Comparison of ENCODE assay signal across 29 cellular contexts in genomic region chr5:148427370-148428042, GRCh38. TPM values are rescaled to one million over a fixed set of nuclear protein-coding genes. Genes with fewer than 3 reads are reported as not detected.
DNase-seq lines count a peak whose midpoint lies in the region; ATAC-seq and TF ChIP-seq lines count a peak whose summit lies in the region.
"Had no signal": no experiment of that assay in that cellular context is flagged by ENCODE, and none has a peak within 500 bp of the region (broad histone marks: within the 10 kb centered on the region; RNA-seq: fewer than 3 reads in every experiment).

No MANE protein-coding gene starts in this region.

- H3K4ac ChIP-seq in trophoblast cell (ENCODE audit: low read depth, low read length) = no peak overlapping the region

- H3K36me3 ChIP-seq in heart right ventricle = peaks cover 0 to 93% (median 51%) of the 10 kb centered on the region in 9 donors
- peaks cover 8 to 30% of the 10 kb centered on the region in 2 experiments for H3K36me3 ChIP-seq in trophoblast cell (ENCODE audit: control insufficient read depth in 1 of 2, insufficient read depth in 2 of 2, low read length in 2 of 2)
- H3K36me3 ChIP-seq: ovary had no signal

- H3K27me3 ChIP-seq in heart right ventricle (no peaks in the 10 kb centered on the region), trophoblast cell (ENCODE audit: insufficient read depth, low read length) (no peaks in the 10 kb centered on the region)
- H3K27me3 ChIP-seq: ascending aorta, esophagus squamous epithelium, left lung, ovary had no signal

- H3K9ac ChIP-seq in trophoblast cell (ENCODE audit: low read length) = no peak overlapping the region
- H3K9ac ChIP-seq: SK-N-SH had no signal

- H3K23ac ChIP-seq in trophoblast cell (ENCODE audit: low read length) = no peak overlapping the region

- H3K4me3 ChIP-seq in heart right ventricle (no peak overlapping the region), trophoblast cell (ENCODE audit: low read depth, low read length) (no peak overlapping the region)
- H3K4me3 ChIP-seq: ascending aorta, esophagus squamous epithelium, K562, left lung, ovary, smooth muscle cell had no signal

- peak overlapping the region; percentile 53 for H3K27ac Mint-ChIP-seq in activated CD8-positive, alpha-beta T cell treated with anti-CD3 and anti-CD28 coated beads for 36 hours
- H3K27ac Mint-ChIP-seq in activated CD8-positive, alpha-beta T cell treated with anti-CD3 and anti-CD28 coated beads, Interleukin-2, amount 10 ng/mL, durations not matched to agents 7 days and 5 days = no peak overlapping the region

- intact Hi-C loops in activated CD8-positive, alpha-beta T cell treated with anti-CD3 and anti-CD28 coated beads for 36 hours (cut with micrococcal nuclease) = no loop called here
- intact Hi-C loops in heart right ventricle (cut with DNase I) = no loop called here

- peaks cover 45% of the 10 kb centered on the region for H3K36me3 Mint-ChIP-seq in activated CD8-positive, alpha-beta T cell treated with anti-CD3 and anti-CD28 coated beads for 36 hours (ENCODE audit: low read depth)
- H3K36me3 Mint-ChIP-seq in activated CD8-positive, alpha-beta T cell treated with anti-CD3 and anti-CD28 coated beads, Interleukin-2, amount 10 ng/mL, durations not matched to agents 7 days and 5 days (ENCODE audit: low read depth) = peaks cover 64% of the 10 kb centered on the region

- H4K91ac ChIP-seq in trophoblast cell (ENCODE audit: low read depth, low read length) = no peak overlapping the region

- H2BK12ac ChIP-seq in trophoblast cell (ENCODE audit: low read length) = no peak overlapping the region

- H3K9me3 ChIP-seq in heart right ventricle (no peaks in the 10 kb centered on the region), trophoblast cell (ENCODE audit: insufficient read depth, low read depth, low read length) (no peaks in the 10 kb centered on the region)
- H3K9me3 ChIP-seq: ascending aorta, esophagus squamous epithelium, left lung, ovary, SK-N-SH had no signal

- no peaks in the 10 kb centered on the region for H3K9me3 Mint-ChIP-seq in activated CD8-positive, alpha-beta T cell treated with anti-CD3 and anti-CD28 coated beads for 36 hours
- H3K9me3 Mint-ChIP-seq in activated CD8-positive, alpha-beta T cell treated with anti-CD3 and anti-CD28 coated beads, Interleukin-2, amount 10 ng/mL, durations not matched to agents 7 days and 5 days (ENCODE audit: insufficient read depth) = no peaks in the 10 kb centered on the region
- H3K9me3 Mint-ChIP-seq: activated naive CD4-positive, alpha-beta T cell treated with anti-CD3 and anti-CD28 coated beads, Interleukin-2, amount 50 U/mL, for 72 hours had no signal

- no peak overlapping the region for H2AK5ac ChIP-seq in trophoblast cell (ENCODE audit: low read length)

- peaks cover 22% of the 10 kb centered on the region for H3K4me1 Mint-ChIP-seq in activated CD8-positive, alpha-beta T cell treated with anti-CD3 and anti-CD28 coated beads for 36 hours (ENCODE audit: low read depth)
- H3K4me1 Mint-ChIP-seq in activated CD8-positive, alpha-beta T cell treated with anti-CD3 and anti-CD28 coated beads, Interleukin-2, amount 10 ng/mL, durations not matched to agents 7 days and 5 days (ENCODE audit: low read depth) = peaks cover 2% of the 10 kb centered on the region

- H3K4me2 ChIP-seq in trophoblast cell (ENCODE audit: low read length) = no peak overlapping the region
- H3K4me2 ChIP-seq: SK-N-SH, smooth muscle cell had no signal

- H2AFZ ChIP-seq in trophoblast cell (ENCODE audit: insufficient read depth, low read length, poor library complexity) = no peak overlapping the region

- TF ChIP-seq CTCF in activated CD8-positive, alpha-beta T cell treated with anti-CD3 and anti-CD28 coated beads for 36 hours (IDR thresholded peaks at IDR 0.05) = no peak
- TF ChIP-seq CTCF in RWPE1 (conservative IDR thresholded peaks at IDR 0.05; ENCODE audit: low read depth) (no peak), heart right ventricle (IDR thresholded peaks at IDR 0.05) (no peak), GM20000 (IDR thresholded peaks at IDR 0.05; ENCODE audit: extremely low read depth, missing control alignments) (no peak)

- no peak overlapping the region for H4K12ac ChIP-seq in trophoblast cell (ENCODE audit: low read depth, low read length)

- no peak overlapping the region for H3K4me3 Mint-ChIP-seq in activated CD8-positive, alpha-beta T cell treated with anti-CD3 and anti-CD28 coated beads for 36 hours
- no peak overlapping the region for H3K4me3 Mint-ChIP-seq in activated CD8-positive, alpha-beta T cell treated with anti-CD3 and anti-CD28 coated beads, Interleukin-2, amount 10 ng/mL, durations not matched to agents 7 days and 5 days

- CTCF ChIA-PET in activated CD8-positive, alpha-beta T cell treated with anti-CD3 and anti-CD28 coated beads for 36 hours (lab: Charles Lee) = interaction anchor here (1.6 to 2.8 kb wide), 2 partner anchors 136 to 303 kb away, joined by 4 to 12 read pairs; no protein-coding TSS in a partner anchor
- CTCF ChIA-PET in activated CD8-positive, alpha-beta T cell treated with anti-CD3 and anti-CD28 coated beads, Interleukin-2, amount 10 ng/mL, durations not matched to agents 7 days and 5 days (lab: Charles Lee) = interaction anchor here (0.9 to 1.4 kb wide), 3 partner anchors 8 to 304 kb away, joined by 4 to 6 read pairs (median 5); no protein-coding TSS in a partner anchor
- CTCF ChIA-PET in RWPE1 (lab: Yijun Ruan, JAX) = no interaction called here

- H3K27ac ChIP-seq in RWPE1 = peak overlapping the region; percentile 10; the same call in 1 of the 2 replicates
- H3K27ac ChIP-seq in heart right ventricle = no peak overlapping the region
- no peak overlapping the region for H3K27ac ChIP-seq in trophoblast cell (ENCODE audit: low read depth, low read length)
- H3K27ac ChIP-seq: 22Rv1, ascending aorta, C4-2B, esophagus squamous epithelium, left lung, ovary had no signal

- H3K79me2 ChIP-seq in trophoblast cell (ENCODE audit: control insufficient read depth, insufficient read depth, low read length, poor library complexity) = no peaks in the 10 kb centered on the region

- 79 to 80% methylated on average over 14 of the region's 14 CpGs for WGBS in heart right ventricle, 2 donors
- no CpG with 5 or more reads among the region's 14 CpGs for WGBS in trophoblast cell (ENCODE audit: extremely low coverage, insufficient coverage, insufficient read length)

- no peaks in the 10 kb centered on the region for H3K79me1 ChIP-seq in trophoblast cell (ENCODE audit: low read length)

- no peak overlapping the region for H2BK5ac ChIP-seq in trophoblast cell (ENCODE audit: low read depth, low read length, poor library complexity)

- DNase-seq in activated CD8-positive, alpha-beta T cell treated with anti-CD3 and anti-CD28 coated beads for 36 hours = no peak
- no peak for DNase-seq in activated CD8-positive, alpha-beta T cell treated with anti-CD3 and anti-CD28 coated beads, Interleukin-2, amount 10 ng/mL, durations not matched to agents 7 days and 5 days
- DNase-seq in RWPE1 (ENCODE audit: low spot score) (no peak), heart right ventricle (no peak), trophoblast cell (peak; percentile 23 to 30), GM20000 (ENCODE audit: low spot score) (no peak)
- no peak for DNase-seq in stimulated activated CD4-positive, alpha-beta T cell treated with anti-CD3 and anti-CD28 coated beads, Interleukin-15, amount 100 ng/mL, for 24 hours
- DNase-seq in activated naive CD4-positive, alpha-beta T cell treated with Interleukin-2 at 50 U/mL for 16 hours = no peak
- DNase-seq: Calu3, caudate nucleus, DND-41, esophagus squamous epithelium, hippocampal formation, midbrain, NCI-H1417, NCI-H2029 treated with DMSO at 0.1 percent for 48 hours, NCI-H226, NCI-H82, ovary, RPMI8226, SK-N-SH, T-helper 2 cell had no signal

- H3K27me3 Mint-ChIP-seq in activated CD8-positive, alpha-beta T cell treated with anti-CD3 and anti-CD28 coated beads for 36 hours = no peaks in the 10 kb centered on the region
- H3K27me3 Mint-ChIP-seq in activated CD8-positive, alpha-beta T cell treated with anti-CD3 and anti-CD28 coated beads, Interleukin-2, amount 10 ng/mL, durations not matched to agents 7 days and 5 days (ENCODE audit: low read depth) = no peaks in the 10 kb centered on the region

- POLR2A ChIA-PET in activated CD8-positive, alpha-beta T cell treated with anti-CD3 and anti-CD28 coated beads for 36 hours (lab: Charles Lee) = interaction anchor here (0.9 kb wide), 1 partner anchor 10 kb away, joined by 3 read pairs; no protein-coding TSS in a partner anchor
- POLR2A ChIA-PET in activated CD8-positive, alpha-beta T cell treated with anti-CD3 and anti-CD28 coated beads, Interleukin-2, amount 10 ng/mL, durations not matched to agents 7 days and 5 days (lab: Charles Lee) = no interaction called here
- POLR2A ChIA-PET in RWPE1 (lab: Yijun Ruan, JAX; ENCODE audit: low non-redundant PET) = no interaction called here

- no peak for ATAC-seq in activated CD8-positive, alpha-beta T cell treated with anti-CD3 and anti-CD28 coated beads for 36 hours
- no peak for ATAC-seq in activated CD8-positive, alpha-beta T cell treated with anti-CD3 and anti-CD28 coated beads, Interleukin-2, amount 10 ng/mL, durations not matched to agents 7 days and 5 days
- peak in 7 of 8 donors; percentile 8 to 64 (median 52) for ATAC-seq in heart right ventricle
- ATAC-seq: activated naive CD4-positive, alpha-beta T cell treated with anti-CD3 and anti-CD28 coated beads, Interleukin-2, amount 50 U/mL, for 72 hours; K562; left lung had no signal

- H3K18ac ChIP-seq in trophoblast cell (ENCODE audit: low read length) = no peak overlapping the region

- no peak overlapping the region for H3K14ac ChIP-seq in trophoblast cell (ENCODE audit: low read length)

- no peak overlapping the region for H2BK120ac ChIP-seq in trophoblast cell (ENCODE audit: insufficient read depth, low read length, poor library complexity)

- H4K8ac ChIP-seq in trophoblast cell (ENCODE audit: low read depth, low read length) = no peak overlapping the region

- peaks cover 0 to 17% (median 5%) of the 10 kb centered on the region in 9 donors for H3K4me1 ChIP-seq in heart right ventricle
- no peaks in the 10 kb centered on the region for H3K4me1 ChIP-seq in trophoblast cell (ENCODE audit: control insufficient read depth in 1 of 2, insufficient read depth in 2 of 2, low read length in 2 of 2)
- H3K4me1 ChIP-seq: ascending aorta, left lung had no signal

RNA-seq across cellular contexts. Expression of gene FBXO38, which starts 43.7 kb away (rescaled TPM):
- total RNA-seq in activated CD8-positive, alpha-beta T cell treated with anti-CD3 and anti-CD28 coated beads for 36 hours = 10 to 100 TPM; 38.0 to 39.6 TPM
- 10 to 100 TPM; 37.4 to 47.6 TPM for total RNA-seq in activated CD8-positive, alpha-beta T cell treated with anti-CD3 and anti-CD28 coated beads, Interleukin-2, amount 10 ng/mL, durations not matched to agents 7 days and 5 days
- 10 to 100 TPM; 31.7 to 66.4 (median 48.4) TPM for total RNA-seq in heart right ventricle
- polyA plus RNA-seq in heart right ventricle = 10 to 100 TPM; 10.2 to 15.0 TPM
- polyA plus RNA-seq in trophoblast cell (2013) = 20.7 and 22.7 TPM in 2 replicates

Comparison
In these comparisons a context has a peak if more than half of its experiments do, and no peak if none do; other contexts are left out.
1. ATAC-seq: peak in heart right ventricle (7 of 8); none in activated CD8-positive, alpha-beta T cell treated with anti-CD3 and anti-CD28 coated beads for 36 hours (single experiment) and activated CD8-positive, alpha-beta T cell treated with anti-CD3 and anti-CD28 coated beads, Interleukin-2, amount 10 ng/mL, durations not matched to agents 7 days and 5 days (single experiment).
2. DNase-seq: peak in trophoblast cell (2 of 2); none in activated CD8-positive, alpha-beta T cell treated with anti-CD3 and anti-CD28 coated beads for 36 hours (single experiment), activated CD8-positive, alpha-beta T cell treated with anti-CD3 and anti-CD28 coated beads, Interleukin-2, amount 10 ng/mL, durations not matched to agents 7 days and 5 days (single experiment), RWPE1 (single experiment), heart right ventricle (0 of 2), stimulated activated CD4-positive, alpha-beta T cell treated with anti-CD3 and anti-CD28 coated beads, Interleukin-15, amount 100 ng/mL, for 24 hours (single experiment), GM20000 (single experiment) and activated naive CD4-positive, alpha-beta T cell treated with Interleukin-2 at 50 U/mL for 16 hours (single experiment).